Comparison of ENCODE assay signal across 8 cellular contexts in the genomic region with DNA sequence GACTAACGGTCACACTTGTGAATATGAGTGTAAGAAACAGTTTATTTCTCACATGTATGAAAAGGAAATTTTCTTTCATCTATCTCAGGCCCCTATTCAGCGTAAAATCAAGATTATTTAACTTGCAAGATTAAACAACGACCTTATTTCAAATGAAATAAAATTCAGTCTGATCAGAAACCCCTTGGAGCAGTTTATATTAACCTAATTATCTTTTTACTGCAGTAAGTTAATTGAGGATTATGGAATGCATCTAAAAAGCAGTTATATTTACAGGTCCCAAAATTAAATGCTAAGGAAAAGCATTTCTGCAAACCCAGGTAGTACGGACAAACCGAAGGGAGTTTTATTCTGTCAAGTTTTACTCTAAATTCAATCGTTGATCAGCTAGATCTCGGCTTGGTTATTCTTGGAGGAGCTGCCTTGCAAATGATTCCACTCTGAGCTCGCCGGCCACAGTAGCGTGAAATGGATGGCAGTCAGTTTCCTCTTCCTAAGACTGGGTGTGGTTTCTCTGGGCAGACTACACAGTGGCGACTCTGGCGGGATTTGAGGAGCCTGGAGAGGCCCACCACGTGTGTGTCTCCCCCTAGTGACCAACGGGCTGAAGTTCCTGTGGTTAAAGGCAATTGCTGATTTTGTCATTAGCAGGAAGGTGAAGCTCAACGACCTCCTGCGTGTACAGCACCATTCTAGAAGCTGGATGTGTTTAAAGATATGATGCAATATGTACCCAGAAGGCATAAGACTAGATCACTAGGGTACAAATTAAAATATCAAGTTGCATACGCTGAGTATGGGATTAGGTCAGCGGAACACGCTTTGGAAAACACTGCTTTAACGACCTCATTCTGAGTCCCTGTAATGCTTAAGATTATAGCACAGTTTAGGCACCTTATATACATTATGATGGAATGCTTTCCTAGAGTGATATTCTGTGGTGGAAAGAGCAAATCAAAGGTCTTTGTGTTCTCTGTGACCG. TPM values are rescaled to one million over a fixed set of nuclear protein-coding genes. Genes with fewer than 3 reads are reported as not detected.
A peak's percentile ranks its signal among the peaks of the same experiment; 100 is the strongest.
DNase-seq lines count a peak whose midpoint lies in the region; ATAC-seq, FAIRE-seq and TF ChIP-seq lines count a peak whose summit lies in the region.

No MANE protein-coding gene starts in this region.

- H3K27me3 ChIP-seq in breast epithelium (no peaks in the 10 kb centered on the region), iPS-20b (ENCODE audit: insufficient read depth, low read length) (no peaks in the 10 kb centered on the region)

- peak overlapping the region; percentile 79 for H3K4me2 ChIP-seq in A549

- H3K4me1 ChIP-seq in A549, result peaks cover 14% of the 10 kb centered on the region
- no peaks in the 10 kb centered on the region for H3K4me1 ChIP-seq in breast epithelium
- no peaks in the 10 kb centered on the region for H3K4me1 ChIP-seq in iPS-20b (ENCODE audit: insufficient read depth, low read length)

- DNase-seq in A549 (ENCODE audit: low read depth in 1 of 2, low spot score in 1 of 2), result peak; percentile 76 to 96
- DNase-seq in NCI-H2081 treated with DMSO at 0.1 percent for 48 hours (lab: John Stamatoyannopoulos, UW), result peak; percentile 82
- DNase-seq in UCSD-AML1 (lab: John Stamatoyannopoulos, UW; ENCODE audit: unreplicated experiment), result peak; percentile 88
- DNase-seq in breast epithelium (ENCODE audit: low spot score in 2 of 2), result peak; percentile 87 to 89

- WGBS in A549 (ENCODE audit: missing lambda C conversion rate), result 21% methylated on average over 21 of the region's 21 CpGs

- TF ChIP-seq POLR2A in A549 (IDR thresholded peaks at IDR 0.05; ENCODE audit: low read length) (peak; percentile 47), breast epithelium (IDR thresholded peaks at IDR 0.05) (no peak)

- no peaks in the 10 kb centered on the region for H3K9me3 ChIP-seq in A549
- H3K9me3 ChIP-seq in breast epithelium, result no peaks in the 10 kb centered on the region
- H3K9me3 ChIP-seq in iPS-20b (ENCODE audit: insufficient read depth, low read depth, low read length), result no peaks in the 10 kb centered on the region

- no peak for FAIRE-seq in A549 (lab: Jason Lieb, UNC)

- H3K36me3 ChIP-seq in breast epithelium (no peaks in the 10 kb centered on the region), iPS-20b (ENCODE audit: insufficient read depth, low read depth, low read length) (no peaks in the 10 kb centered on the region)

- TF ChIP-seq RAD21 in A549 (conservative IDR thresholded peaks at IDR 0.05 in 1 of 2, IDR thresholded peaks at IDR 0.05 in 1 of 2), result peak; percentile 75 to 78

- H3K9ac ChIP-seq in iPS-20b (ENCODE audit: low read depth, low read length), result peak overlapping the region; percentile 80

- H3K27ac ChIP-seq in A549 (peak overlapping the region; percentile 93 to 95), breast epithelium (peak overlapping the region; percentile 92 to 93), iPS-20b (ENCODE audit: low read length) (no peak overlapping the region), skin epidermis (peak overlapping the region in 20 of 21 experiments; percentile 81 to 99 (median 94))

- POLR2A ChIA-PET in A549 (lab: Yijun Ruan, JAX), result interaction anchor here (1.0 to 2.3 kb wide), 5 partner anchors 10 to 302 kb away, joined by 3 to 19 read pairs (median 6); a partner anchor contains a TSS

- no peak for TF ChIP-seq EP300 in A549 (IDR thresholded peaks at IDR 0.05)

- CTCF ChIA-PET in A549 (lab: Yijun Ruan, JAX), result interaction anchor here (0.6 to 5.9 kb wide), 58 partner anchors 9 to 355 kb away, joined by 3 to 138 read pairs (median 4); a partner anchor contains a TSS

- peak; percentile 89 to 95 for ATAC-seq in A549
- ATAC-seq in GM18517 (IDR thresholded peaks at IDR 0.05; ENCODE audit: unreplicated experiment), result peak; percentile 76
- ATAC-seq in HG03045 (IDR thresholded peaks at IDR 0.05; ENCODE audit: unreplicated experiment), result peak; percentile 84

- H3K4me3 ChIP-seq in A549, result peak overlapping the region; percentile 48
- H3K4me3 ChIP-seq in breast epithelium, result peak overlapping the region; percentile 58 to 73 (median 72)
- peak overlapping the region; percentile 73 for H3K4me3 ChIP-seq in iPS-20b (ENCODE audit: low read length)
- H3K4me3 ChIP-seq in skin epidermis, result peak overlapping the region; percentile 37 to 81 (median 49)

- intact Hi-C loops in breast epithelium (cut with DNase I; ENCODE audit: low total_unique reads), result no loop called here

- TF ChIP-seq CTCF in A549 (IDR thresholded peaks at IDR 0.05) (peak; percentile 89), breast epithelium (IDR thresholded peaks at IDR 0.05) (peak; percentile 75 to 91 (median 85))

TF ChIP-seq in A549, 52 proteins besides CTCF, POLR2A, EP300 and RAD21:
- TF ChIP-seq RFX5 (IDR thresholded peaks at IDR 0.05), result no peak
- peak; percentile 83 for TF ChIP-seq SMC3 (IDR thresholded peaks at IDR 0.05)
- TF ChIP-seq, protein P1, sequence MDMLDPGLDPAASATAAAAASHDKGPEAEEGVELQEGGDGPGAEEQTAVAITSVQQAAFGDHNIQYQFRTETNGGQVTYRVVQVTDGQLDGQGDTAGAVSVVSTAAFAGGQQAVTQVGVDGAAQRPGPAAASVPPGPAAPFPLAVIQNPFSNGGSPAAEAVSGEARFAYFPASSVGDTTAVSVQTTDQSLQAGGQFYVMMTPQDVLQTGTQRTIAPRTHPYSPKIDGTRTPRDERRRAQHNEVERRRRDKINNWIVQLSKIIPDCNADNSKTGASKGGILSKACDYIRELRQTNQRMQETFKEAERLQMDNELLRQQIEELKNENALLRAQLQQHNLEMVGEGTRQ (IDR thresholded peaks at IDR 0.05), result 0 out of 2 replicates have a peak, but pooled peaks have one; percentile 6
- 0 out of 5 replicates have a peak, but pooled peaks of 1 of the 2 experiments have one; percentile 26 for TF ChIP-seq JUN (IDR thresholded peaks at IDR 0.05)
- TF ChIP-seq, protein P2, sequence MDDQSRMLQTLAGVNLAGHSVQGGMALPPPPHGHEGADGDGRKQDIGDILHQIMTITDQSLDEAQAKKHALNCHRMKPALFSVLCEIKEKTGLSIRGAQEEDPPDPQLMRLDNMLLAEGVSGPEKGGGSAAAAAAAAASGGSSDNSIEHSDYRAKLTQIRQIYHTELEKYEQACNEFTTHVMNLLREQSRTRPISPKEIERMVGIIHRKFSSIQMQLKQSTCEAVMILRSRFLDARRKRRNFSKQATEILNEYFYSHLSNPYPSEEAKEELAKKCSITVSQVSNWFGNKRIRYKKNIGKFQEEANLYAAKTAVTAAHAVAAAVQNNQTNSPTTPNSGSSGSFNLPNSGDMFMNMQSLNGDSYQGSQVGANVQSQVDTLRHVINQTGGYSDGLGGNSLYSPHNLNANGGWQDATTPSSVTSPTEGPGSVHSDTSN (IDR thresholded peaks at IDR 0.05), result no peak
- no peak for TF ChIP-seq CBX8 (IDR thresholded peaks at IDR 0.05)
- TF ChIP-seq MYC (IDR thresholded peaks at IDR 0.05; ENCODE audit: borderline replicate concordance, low read length), result no peak; the same call in 1 of the 2 replicates
- no peak for TF ChIP-seq EHF (CRISPR knock-in tag; IDR thresholded peaks at IDR 0.05)
- TF ChIP-seq, protein P3, sequence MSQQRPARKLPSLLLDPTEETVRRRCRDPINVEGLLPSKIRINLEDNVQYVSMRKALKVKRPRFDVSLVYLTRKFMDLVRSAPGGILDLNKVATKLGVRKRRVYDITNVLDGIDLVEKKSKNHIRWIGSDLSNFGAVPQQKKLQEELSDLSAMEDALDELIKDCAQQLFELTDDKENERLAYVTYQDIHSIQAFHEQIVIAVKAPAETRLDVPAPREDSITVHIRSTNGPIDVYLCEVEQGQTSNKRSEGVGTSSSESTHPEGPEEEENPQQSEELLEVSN (IDR thresholded peaks at IDR 0.05; ENCODE audit: borderline replicate concordance, low read depth), result peak; percentile 55; the same call in 1 of the 2 replicates
- no peak for TF ChIP-seq HOXA7 (CRISPR knock-in tag; IDR thresholded peaks at IDR 0.05)
- TF ChIP-seq, protein P4, sequence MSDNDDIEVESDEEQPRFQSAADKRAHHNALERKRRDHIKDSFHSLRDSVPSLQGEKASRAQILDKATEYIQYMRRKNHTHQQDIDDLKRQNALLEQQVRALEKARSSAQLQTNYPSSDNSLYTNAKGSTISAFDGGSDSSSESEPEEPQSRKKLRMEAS (IDR thresholded peaks at IDR 0.05), result peak; percentile 90

RNA-seq across cellular contexts. Expression of a gene that starts 36.4 kb away (rescaled TPM):
- polyA plus RNA-seq in A549 (2011; rRNA removed) (56.7 and 63.4 TPM in 2 replicates), A549 (2017; fragmentation: RNase III; extraction: RNeasy Plus Mini Kit Qiagen cat#74134 plus additional on column Dnase treatment) (44.1 to 45.2 TPM (median 44.9 TPM) in 3 replicates)
- polyA plus RNA-seq in A549 (2012; cell fraction: cytosol; rRNA removed), result 45.0 TPM in 2 replicates
- polyA plus RNA-seq in A549 (2012; cell fraction: nucleus; rRNA removed), result 21.7 and 29.9 TPM in 2 replicates
- polyA minus RNA-seq in A549 (2011; rRNA and poly(A)+ RNA removed), result 35.0 and 35.3 TPM in 2 replicates
- total RNA-seq in breast epithelium, result 10 to 100 TPM; 61.3 to 73.9 (median 69.1) TPM

RNA-seq across cellular contexts. Expression of a gene that starts 36.6 kb away (rescaled TPM):
- polyA plus RNA-seq in A549 (2011; rRNA removed) (7.9 and 10.1 TPM in 2 replicates), A549 (2017; fragmentation: RNase III; extraction: RNeasy Plus Mini Kit Qiagen cat#74134 plus additional on column Dnase treatment) (3.6 to 5.1 TPM (median 3.6 TPM) in 3 replicates)
- polyA plus RNA-seq in A549 (2012; cell fraction: cytosol; rRNA removed), result 0.84 and 1.0 TPM in 2 replicates
- 1.8 and 2.9 TPM in 2 replicates for polyA plus RNA-seq in A549 (2012; cell fraction: nucleus; rRNA removed)
- 2.5 and 2.7 TPM in 2 replicates for polyA minus RNA-seq in A549 (2011; rRNA and poly(A)+ RNA removed)
- 1 to 10 TPM; 5.2 to 9.4 (median 6.9) TPM for total RNA-seq in breast epithelium
